In genomic region chr16:58392215-58393137, GRCh38 we compare ENCODE assay signal across 1 cellular context.
A peak's percentile ranks its signal among the peaks of the same experiment; 100 is the strongest.
TF ChIP-seq lines count a peak whose summit lies in the region.

TSS of gene GINS3 (plus strand) at chr16:58392471. CDS start at chr16:58392602, 131 bp downstream.

TF ChIP-seq in K562, 482 proteins besides CTCF, POLR2A, EP300 and RAD21 (continued from another document and continues in another):
- no peak for TF ChIP-seq KLF13 (tag; IDR thresholded peaks at IDR 0.05; ENCODE audit: borderline replicate concordance, low read depth)
- peak; percentile 88 for TF ChIP-seq ZNF511 (CRISPR knock-in tag; IDR thresholded peaks at IDR 0.05)
- 0 out of 2 replicates have a peak, but pooled peaks have one; percentile 22 for TF ChIP-seq HDAC8 (tag; IDR thresholded peaks at IDR 0.05)
- no peak for TF ChIP-seq ZFPM2 (CRISPR knock-in tag; IDR thresholded peaks at IDR 0.05)
- no peak for TF ChIP-seq MAFK (IDR thresholded peaks at IDR 0.05; ENCODE audit: low read length)
- peak; percentile 53; the same call in 1 of the 2 replicates for TF ChIP-seq CBFB (CRISPR knock-in tag; IDR thresholded peaks at IDR 0.05)
- TF ChIP-seq, protein P1, sequence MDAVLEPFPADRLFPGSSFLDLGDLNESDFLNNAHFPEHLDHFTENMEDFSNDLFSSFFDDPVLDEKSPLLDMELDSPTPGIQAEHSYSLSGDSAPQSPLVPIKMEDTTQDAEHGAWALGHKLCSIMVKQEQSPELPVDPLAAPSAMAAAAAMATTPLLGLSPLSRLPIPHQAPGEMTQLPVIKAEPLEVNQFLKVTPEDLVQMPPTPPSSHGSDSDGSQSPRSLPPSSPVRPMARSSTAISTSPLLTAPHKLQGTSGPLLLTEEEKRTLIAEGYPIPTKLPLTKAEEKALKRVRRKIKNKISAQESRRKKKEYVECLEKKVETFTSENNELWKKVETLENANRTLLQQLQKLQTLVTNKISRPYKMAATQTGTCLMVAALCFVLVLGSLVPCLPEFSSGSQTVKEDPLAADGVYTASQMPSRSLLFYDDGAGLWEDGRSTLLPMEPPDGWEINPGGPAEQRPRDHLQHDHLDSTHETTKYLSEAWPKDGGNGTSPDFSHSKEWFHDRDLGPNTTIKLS (IDR thresholded peaks at IDR 0.05; ENCODE audit: borderline replicate concordance, low read depth) = peak; percentile 75; the same call in 1 of the 2 replicates
- TF ChIP-seq, protein P2, sequence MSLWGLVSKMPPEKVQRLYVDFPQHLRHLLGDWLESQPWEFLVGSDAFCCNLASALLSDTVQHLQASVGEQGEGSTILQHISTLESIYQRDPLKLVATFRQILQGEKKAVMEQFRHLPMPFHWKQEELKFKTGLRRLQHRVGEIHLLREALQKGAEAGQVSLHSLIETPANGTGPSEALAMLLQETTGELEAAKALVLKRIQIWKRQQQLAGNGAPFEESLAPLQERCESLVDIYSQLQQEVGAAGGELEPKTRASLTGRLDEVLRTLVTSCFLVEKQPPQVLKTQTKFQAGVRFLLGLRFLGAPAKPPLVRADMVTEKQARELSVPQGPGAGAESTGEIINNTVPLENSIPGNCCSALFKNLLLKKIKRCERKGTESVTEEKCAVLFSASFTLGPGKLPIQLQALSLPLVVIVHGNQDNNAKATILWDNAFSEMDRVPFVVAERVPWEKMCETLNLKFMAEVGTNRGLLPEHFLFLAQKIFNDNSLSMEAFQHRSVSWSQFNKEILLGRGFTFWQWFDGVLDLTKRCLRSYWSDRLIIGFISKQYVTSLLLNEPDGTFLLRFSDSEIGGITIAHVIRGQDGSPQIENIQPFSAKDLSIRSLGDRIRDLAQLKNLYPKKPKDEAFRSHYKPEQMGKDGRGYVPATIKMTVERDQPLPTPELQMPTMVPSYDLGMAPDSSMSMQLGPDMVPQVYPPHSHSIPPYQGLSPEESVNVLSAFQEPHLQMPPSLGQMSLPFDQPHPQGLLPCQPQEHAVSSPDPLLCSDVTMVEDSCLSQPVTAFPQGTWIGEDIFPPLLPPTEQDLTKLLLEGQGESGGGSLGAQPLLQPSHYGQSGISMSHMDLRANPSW (CRISPR knock-in tag; IDR thresholded peaks at IDR 0.05) = peak; percentile 74; the same call in 1 of the 2 replicates
- TF ChIP-seq ZNF584 (CRISPR knock-in tag; IDR thresholded peaks at IDR 0.05; ENCODE audit: low read depth) = no peak
- TF ChIP-seq, protein P3, sequence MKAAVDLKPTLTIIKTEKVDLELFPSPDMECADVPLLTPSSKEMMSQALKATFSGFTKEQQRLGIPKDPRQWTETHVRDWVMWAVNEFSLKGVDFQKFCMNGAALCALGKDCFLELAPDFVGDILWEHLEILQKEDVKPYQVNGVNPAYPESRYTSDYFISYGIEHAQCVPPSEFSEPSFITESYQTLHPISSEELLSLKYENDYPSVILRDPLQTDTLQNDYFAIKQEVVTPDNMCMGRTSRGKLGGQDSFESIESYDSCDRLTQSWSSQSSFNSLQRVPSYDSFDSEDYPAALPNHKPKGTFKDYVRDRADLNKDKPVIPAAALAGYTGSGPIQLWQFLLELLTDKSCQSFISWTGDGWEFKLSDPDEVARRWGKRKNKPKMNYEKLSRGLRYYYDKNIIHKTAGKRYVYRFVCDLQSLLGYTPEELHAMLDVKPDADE (conservative IDR thresholded peaks at IDR 0.05; ENCODE audit: control insufficient read depth, low read depth, low read length) = peak; percentile 96
- TF ChIP-seq FOSL1 (tag; conservative IDR thresholded peaks at IDR 0.05) = peak; percentile 30
- TF ChIP-seq TRIM25 (IDR thresholded peaks at IDR 0.05; ENCODE audit: borderline replicate concordance) = 0 out of 2 replicates have a peak, but pooled peaks have one; percentile 48
- TF ChIP-seq ETV5 (CRISPR knock-in tag; IDR thresholded peaks at IDR 0.05; ENCODE audit: low read depth) = peak; percentile 93
- TF ChIP-seq ZNF766 (CRISPR knock-in tag; conservative IDR thresholded peaks at IDR 0.05) = peak; percentile 81
- TF ChIP-seq TBL1XR1 (IDR thresholded peaks at IDR 0.05; ENCODE audit: low read length in 2 of 2) = no peak
- no peak for TF ChIP-seq MBD1 (CRISPR knock-in tag; IDR thresholded peaks at IDR 0.05)
- TF ChIP-seq HEY1 (CRISPR knock-in tag; IDR thresholded peaks at IDR 0.05; ENCODE audit: borderline replicate concordance) = no peak
- TF ChIP-seq, protein P4, sequence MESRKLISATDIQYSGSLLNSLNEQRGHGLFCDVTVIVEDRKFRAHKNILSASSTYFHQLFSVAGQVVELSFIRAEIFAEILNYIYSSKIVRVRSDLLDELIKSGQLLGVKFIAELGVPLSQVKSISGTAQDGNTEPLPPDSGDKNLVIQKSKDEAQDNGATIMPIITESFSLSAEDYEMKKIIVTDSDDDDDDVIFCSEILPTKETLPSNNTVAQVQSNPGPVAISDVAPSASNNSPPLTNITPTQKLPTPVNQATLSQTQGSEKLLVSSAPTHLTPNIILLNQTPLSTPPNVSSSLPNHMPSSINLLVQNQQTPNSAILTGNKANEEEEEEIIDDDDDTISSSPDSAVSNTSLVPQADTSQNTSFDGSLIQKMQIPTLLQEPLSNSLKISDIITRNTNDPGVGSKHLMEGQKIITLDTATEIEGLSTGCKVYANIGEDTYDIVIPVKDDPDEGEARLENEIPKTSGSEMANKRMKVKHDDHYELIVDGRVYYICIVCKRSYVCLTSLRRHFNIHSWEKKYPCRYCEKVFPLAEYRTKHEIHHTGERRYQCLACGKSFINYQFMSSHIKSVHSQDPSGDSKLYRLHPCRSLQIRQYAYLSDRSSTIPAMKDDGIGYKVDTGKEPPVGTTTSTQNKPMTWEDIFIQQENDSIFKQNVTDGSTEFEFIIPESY (CRISPR knock-in tag; IDR thresholded peaks at IDR 0.05) = peak; percentile 39; the same call in 1 of the 2 replicates
- TF ChIP-seq MTA3 (IDR thresholded peaks at IDR 0.05; ENCODE audit: borderline replicate concordance) = peak; percentile 48; the same call in 1 of the 2 replicates
- peak; percentile 71 for TF ChIP-seq ZNF12 (CRISPR knock-in tag; IDR thresholded peaks at IDR 0.05)
- peak; percentile 61; the same call in 1 of the 2 replicates for TF ChIP-seq ELF2 (CRISPR knock-in tag; IDR thresholded peaks at IDR 0.05)
- TF ChIP-seq ASH1L (IDR thresholded peaks at IDR 0.05; ENCODE audit: borderline replicate concordance, low read depth, partially characterized antibody) = no peak
- TF ChIP-seq CHD2 (IDR thresholded peaks at IDR 0.05; ENCODE audit: low read depth, low read length) = no peak
- TF ChIP-seq, protein P5, sequence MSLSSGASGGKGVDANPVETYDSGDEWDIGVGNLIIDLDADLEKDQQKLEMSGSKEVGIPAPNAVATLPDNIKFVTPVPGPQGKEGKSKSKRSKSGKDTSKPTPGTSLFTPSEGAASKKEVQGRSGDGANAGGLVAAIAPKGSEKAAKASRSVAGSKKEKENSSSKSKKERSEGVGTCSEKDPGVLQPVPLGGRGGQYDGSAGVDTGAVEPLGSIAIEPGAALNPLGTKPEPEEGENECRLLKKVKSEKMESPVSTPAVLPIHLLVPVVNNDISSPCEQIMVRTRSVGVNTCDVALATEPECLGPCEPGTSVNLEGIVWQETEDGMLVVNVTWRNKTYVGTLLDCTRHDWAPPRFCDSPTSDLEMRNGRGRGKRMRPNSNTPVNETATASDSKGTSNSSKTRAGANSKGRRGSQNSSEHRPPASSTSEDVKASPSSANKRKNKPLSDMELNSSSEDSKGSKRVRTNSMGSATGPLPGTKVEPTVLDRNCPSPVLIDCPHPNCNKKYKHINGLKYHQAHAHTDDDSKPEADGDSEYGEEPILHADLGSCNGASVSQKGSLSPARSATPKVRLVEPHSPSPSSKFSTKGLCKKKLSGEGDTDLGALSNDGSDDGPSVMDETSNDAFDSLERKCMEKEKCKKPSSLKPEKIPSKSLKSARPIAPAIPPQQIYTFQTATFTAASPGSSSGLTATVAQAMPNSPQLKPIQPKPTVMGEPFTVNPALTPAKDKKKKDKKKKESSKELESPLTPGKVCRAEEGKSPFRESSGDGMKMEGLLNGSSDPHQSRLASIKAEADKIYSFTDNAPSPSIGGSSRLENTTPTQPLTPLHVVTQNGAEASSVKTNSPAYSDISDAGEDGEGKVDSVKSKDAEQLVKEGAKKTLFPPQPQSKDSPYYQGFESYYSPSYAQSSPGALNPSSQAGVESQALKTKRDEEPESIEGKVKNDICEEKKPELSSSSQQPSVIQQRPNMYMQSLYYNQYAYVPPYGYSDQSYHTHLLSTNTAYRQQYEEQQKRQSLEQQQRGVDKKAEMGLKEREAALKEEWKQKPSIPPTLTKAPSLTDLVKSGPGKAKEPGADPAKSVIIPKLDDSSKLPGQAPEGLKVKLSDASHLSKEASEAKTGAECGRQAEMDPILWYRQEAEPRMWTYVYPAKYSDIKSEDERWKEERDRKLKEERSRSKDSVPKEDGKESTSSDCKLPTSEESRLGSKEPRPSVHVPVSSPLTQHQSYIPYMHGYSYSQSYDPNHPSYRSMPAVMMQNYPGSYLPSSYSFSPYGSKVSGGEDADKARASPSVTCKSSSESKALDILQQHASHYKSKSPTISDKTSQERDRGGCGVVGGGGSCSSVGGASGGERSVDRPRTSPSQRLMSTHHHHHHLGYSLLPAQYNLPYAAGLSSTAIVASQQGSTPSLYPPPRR (CRISPR knock-in tag; IDR thresholded peaks at IDR 0.05; ENCODE audit: borderline replicate concordance) = 0 out of 2 replicates have a peak, but pooled peaks have one; percentile 27
- peak; percentile 72 for TF ChIP-seq ZBTB7A (IDR thresholded peaks at IDR 0.05; ENCODE audit: borderline replicate concordance, control insufficient read depth, low read depth, low read length)
- TF ChIP-seq, protein P6, sequence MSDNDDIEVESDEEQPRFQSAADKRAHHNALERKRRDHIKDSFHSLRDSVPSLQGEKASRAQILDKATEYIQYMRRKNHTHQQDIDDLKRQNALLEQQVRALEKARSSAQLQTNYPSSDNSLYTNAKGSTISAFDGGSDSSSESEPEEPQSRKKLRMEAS (CRISPR knock-in tag; IDR thresholded peaks at IDR 0.05) = peak; percentile 83
- TF ChIP-seq YY1 (IDR thresholded peaks at IDR 0.05; ENCODE audit: borderline replicate concordance in 1 of 3, control insufficient read depth in 1 of 3, extremely low read depth in 1 of 3, insufficient read depth in 3 of 3, insufficient read length in 1 of 3, insufficient replicate concordance in 2 of 3, low read depth in 1 of 3, low read length in 2 of 3) = peak; percentile 17 to 73 (median 64)
- TF ChIP-seq ZNF639 (CRISPR knock-in tag; conservative IDR thresholded peaks at IDR 0.05 in 1 of 2, IDR thresholded peaks at IDR 0.05 in 1 of 2) = peak in 1 of 2 experiments; percentile 51; a peak in 2 of 4 replicates
- TF ChIP-seq E2F4 (CRISPR knock-in tag; IDR thresholded peaks at IDR 0.05; ENCODE audit: low read depth) = peak; percentile 97
- TF ChIP-seq NEUROD1 (IDR thresholded peaks at IDR 0.05; ENCODE audit: borderline replicate concordance, low read depth, low read length, partially characterized antibody) = peak; percentile 85
- TF ChIP-seq, protein P7, sequence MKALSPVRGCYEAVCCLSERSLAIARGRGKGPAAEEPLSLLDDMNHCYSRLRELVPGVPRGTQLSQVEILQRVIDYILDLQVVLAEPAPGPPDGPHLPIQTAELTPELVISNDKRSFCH (CRISPR knock-in tag; IDR thresholded peaks at IDR 0.05) = no peak
- TF ChIP-seq, protein P7 (tag; IDR thresholded peaks at IDR 0.05) = peak; percentile 45; the same call in 1 of the 2 replicates
